14 cellular contexts compared by ENCODE assay signal in genomic region chr17:42313389-42313772, GRCh38. TPM values are rescaled to one million over a fixed set of nuclear protein-coding genes. Genes with fewer than 3 reads are reported as not detected.
DNase-seq lines count a peak whose midpoint lies in the region; ATAC-seq and TF ChIP-seq lines count a peak whose summit lies in the region.
"Had no signal": no experiment of that assay in that cellular context is flagged by ENCODE, and none has a peak within 500 bp of the region (broad histone marks: within the 10 kb centered on the region; RNA-seq: fewer than 3 reads in every experiment).

No MANE protein-coding gene starts in this region.

- no peak overlapping the region for H3K27ac ChIP-seq in OCI-LY7 (ENCODE audit: low read depth, low read length, poor library complexity, severe bottlenecking)
- no peak overlapping the region for H3K27ac ChIP-seq in endodermal cell (ENCODE audit: low read depth, low read length)
- H3K27ac ChIP-seq in stomach: peak overlapping the region in 3 of 5 donors; percentile 40 to 90 (median 85)
- H3K27ac ChIP-seq: neural progenitor cell had no signal

- no peaks in the 10 kb centered on the region for H4K20me1 ChIP-seq in OCI-LY7 (ENCODE audit: insufficient read depth, low read length)

- TF ChIP-seq EP300 in stomach (IDR thresholded peaks at IDR 0.05): no peak

- BruUV-seq in OCI-LY7 (replicated peaks; lab: Mats Ljungman, UMichigan): TSS peak; percentile 55

- H3K36me3 Mint-ChIP-seq in activated T-cell treated with anti-CD3 and anti-CD28 coated beads, Interleukin-2, amount 50 U/mL, for 24 hours (ENCODE audit: low read depth): peaks cover 98% of the 10 kb centered on the region
- H3K36me3 Mint-ChIP-seq in activated T-cell treated with anti-CD3 and anti-CD28 coated beads, Interleukin-2, amount 50 U/mL, for 4 hours (ENCODE audit: insufficient read depth): peaks cover 46% of the 10 kb centered on the region
- peaks cover 10% of the 10 kb centered on the region for H3K36me3 Mint-ChIP-seq in endodermal cell (ENCODE audit: low read depth)

- intact Hi-C loops in OCI-LY7 (cut with micrococcal nuclease; ENCODE audit: unreplicated experiment): no loop called here
- intact Hi-C loops in stomach (cut with DNase I; ENCODE audit: low total_unique reads): no loop called here

- H3K9me3 ChIP-seq in OCI-LY7 (ENCODE audit: low read length): no peaks in the 10 kb centered on the region
- H3K9me3 ChIP-seq in endodermal cell (ENCODE audit: control insufficient read depth, low read length): no peaks in the 10 kb centered on the region
- no peaks in the 10 kb centered on the region for H3K9me3 ChIP-seq in stomach

- H3K4me2 ChIP-seq in OCI-LY7 (ENCODE audit: low read length): no peak overlapping the region

- no peaks in the 10 kb centered on the region for H3K27me3 Mint-ChIP-seq in activated T-cell treated with anti-CD3 and anti-CD28 coated beads, Interleukin-2, amount 50 U/mL, for 24 hours
- no peaks in the 10 kb centered on the region for H3K27me3 Mint-ChIP-seq in activated T-cell treated with anti-CD3 and anti-CD28 coated beads, Interleukin-2, amount 50 U/mL, for 4 hours (ENCODE audit: low read depth)
- H3K27me3 Mint-ChIP-seq in endodermal cell (ENCODE audit: insufficient read depth): peaks cover 1% of the 10 kb centered on the region

- no peaks in the 10 kb centered on the region for H3K36me3 ChIP-seq in OCI-LY7 (ENCODE audit: insufficient read depth, low read length)
- H3K36me3 ChIP-seq in endodermal cell (ENCODE audit: control insufficient read depth, insufficient read depth, low read length): peaks cover 5% of the 10 kb centered on the region
- H3K36me3 ChIP-seq in stomach: peaks cover 53 to 99% (median 91%) of the 10 kb centered on the region in 4 donors
- H3K36me3 ChIP-seq: neural progenitor cell had no signal

- POLR2A ChIA-PET in OCI-LY7 (lab: Charles Lee): interaction anchor here (0.6 to 1.2 kb wide), 3 partner anchors 39 to 86 kb away, joined by 3 to 4 read pairs (median 3); partner anchors contain the start of gene STAT3

- no peak overlapping the region for H3K4me3 ChIP-seq in OCI-LY7 (ENCODE audit: low read depth, low read length, poor library complexity, severe bottlenecking)
- no peak overlapping the region for H3K4me3 ChIP-seq in endodermal cell (ENCODE audit: low read length)
- no peak overlapping the region for H3K4me3 ChIP-seq in stomach

- TF ChIP-seq POLR2A in stomach (IDR thresholded peaks at IDR 0.05): no peak

- no peaks in the 10 kb centered on the region for H3K9me3 Mint-ChIP-seq in activated T-cell treated with anti-CD3 and anti-CD28 coated beads, Interleukin-2, amount 50 U/mL, for 24 hours
- no peaks in the 10 kb centered on the region for H3K9me3 Mint-ChIP-seq in activated T-cell treated with anti-CD3 and anti-CD28 coated beads, Interleukin-2, amount 50 U/mL, for 4 hours
- no peaks in the 10 kb centered on the region for H3K9me3 Mint-ChIP-seq in endodermal cell
- H3K9me3 Mint-ChIP-seq: neural progenitor cell had no signal

- H3K4me1 Mint-ChIP-seq in activated T-cell treated with anti-CD3 and anti-CD28 coated beads, Interleukin-2, amount 50 U/mL, for 24 hours (ENCODE audit: low read depth): peaks cover 78% of the 10 kb centered on the region
- peaks cover 70% of the 10 kb centered on the region for H3K4me1 Mint-ChIP-seq in activated T-cell treated with anti-CD3 and anti-CD28 coated beads, Interleukin-2, amount 50 U/mL, for 4 hours (ENCODE audit: low read depth)
- H3K4me1 Mint-ChIP-seq in endodermal cell: peaks cover 30% of the 10 kb centered on the region

- no peak overlapping the region for H2AFZ ChIP-seq in OCI-LY7 (ENCODE audit: low read length)
- H2AFZ ChIP-seq: neural progenitor cell had no signal

- no peaks in the 10 kb centered on the region for H3K79me2 ChIP-seq in OCI-LY7 (ENCODE audit: insufficient read depth, low read depth, low read length)

- 90 to 100% methylated on average over 2 to 4 of the region's 4 CpGs for WGBS in endodermal cell (ENCODE audit: insufficient coverage in 1 of 2, insufficient read length in 1 of 2), 2 experiments
- 87 to 93% (median 90%) methylated on average over 4 of the region's 4 CpGs for WGBS in stomach, 5 donors

- TF ChIP-seq CTCF in OCI-LY7 (conservative IDR thresholded peaks at IDR 0.05; ENCODE audit: low read length) (no peak), endodermal cell (conservative IDR thresholded peaks at IDR 0.05) (no peak), stomach (IDR thresholded peaks at IDR 0.05) (no peak)

- ATAC-seq in activated T-cell treated with anti-CD3 and anti-CD28 coated beads, Interleukin-2, amount 50 U/mL, for 4 hours: no peak
- ATAC-seq in GM18517 (IDR thresholded peaks at IDR 0.05; ENCODE audit: unreplicated experiment) (no peak), HG03025 (IDR thresholded peaks at IDR 0.05; ENCODE audit: low FRiP score, unreplicated experiment) (no peak)

- H3K27me3 ChIP-seq in endodermal cell (ENCODE audit: control insufficient read depth, insufficient read depth, low read length, poor library complexity, severe bottlenecking) (no peaks in the 10 kb centered on the region), stomach (no peaks in the 10 kb centered on the region)
- H3K27me3 ChIP-seq: neural progenitor cell had no signal

- DNase-seq in activated T-cell treated with anti-CD3 and anti-CD28 coated beads, Interleukin-2, amount 50 U/mL, for 24 hours: no peak
- no peak for DNase-seq in activated T-cell treated with anti-CD3 and anti-CD28 coated beads, Interleukin-2, amount 50 U/mL, for 4 hours
- no peak for DNase-seq in OCI-LY7 (ENCODE audit: low spot score)
- DNase-seq in endodermal cell: no peak
- DNase-seq in stomach: no peak
- no peak for DNase-seq in NK-92 treated with Interleukin-12 subunit alpha and Interleukin-12 subunit beta, amount 100 ng/mL, for 24 hours (lab: John Stamatoyannopoulos, UW)
- DNase-seq: ACHN, DMS 273 treated with DMSO at 0.1 percent for 48 hours, NCI-H187 treated with DMSO at 0.1 percent for 48 hours, NCI-H69, SHP77 treated with DMSO at 0.1 percent for 48 hours had no signal

- no peak overlapping the region for H3K9ac ChIP-seq in endodermal cell (ENCODE audit: extremely low read depth, low read length, poor library complexity, severe bottlenecking)
- H3K9ac ChIP-seq: neural progenitor cell had no signal

- no peaks in the 10 kb centered on the region for H3K9me2 ChIP-seq in OCI-LY7 (ENCODE audit: insufficient read depth, low read length)

- peak overlapping the region; percentile 27 for H3K4me3 Mint-ChIP-seq in activated T-cell treated with anti-CD3 and anti-CD28 coated beads, Interleukin-2, amount 50 U/mL, for 24 hours
- H3K4me3 Mint-ChIP-seq in activated T-cell treated with anti-CD3 and anti-CD28 coated beads, Interleukin-2, amount 50 U/mL, for 4 hours: no peak overlapping the region
- no peak overlapping the region for H3K4me3 Mint-ChIP-seq in endodermal cell
- H3K4me3 Mint-ChIP-seq: neural progenitor cell had no signal

- H3K4me1 ChIP-seq in OCI-LY7 (ENCODE audit: insufficient read depth, low read length, poor library complexity, severe bottlenecking) (peaks cover 34% of the 10 kb centered on the region), endodermal cell (ENCODE audit: control insufficient read depth, insufficient read depth, low read length) (no peaks in the 10 kb centered on the region), stomach (peaks cover 27 to 85% (median 57%) of the 10 kb centered on the region in 4 donors)

- peak overlapping the region; percentile 96 for H3K27ac Mint-ChIP-seq in activated T-cell treated with anti-CD3 and anti-CD28 coated beads, Interleukin-2, amount 50 U/mL, for 24 hours
- peak overlapping the region; percentile 11 for H3K27ac Mint-ChIP-seq in endodermal cell
- H3K27ac Mint-ChIP-seq: neural progenitor cell had no signal

- CTCF ChIA-PET in OCI-LY7 (lab: Charles Lee; ENCODE audit: unreplicated experiment): interaction anchor here (0.5 kb wide), 1 partner anchor 205 kb away, joined by 11 read pairs; no protein-coding TSS in a partner anchor

RNA-seq across cellular contexts. Expression of gene STAT5A, which starts 25.1 kb away (rescaled TPM):
- total RNA-seq in activated T-cell treated with anti-CD3 and anti-CD28 coated beads, Interleukin-2, amount 50 U/mL, for 4 hours: 100 to 1,000 TPM; 193 to 264 (median 220) TPM
- 1.9 and 3.8 TPM in 2 replicates for total RNA-seq in OCI-LY7 (2014; rRNA removed; shearing (Covaris generic))
- total RNA-seq in OCI-LY7 (2022) (7.9 TPM in 2 replicates), endodermal cell (1 to 10 TPM; 3.5 to 4.8 TPM), stomach (10 to 100 TPM; 16.2 to 81.7 (median 20.6) TPM)
- 2.5 TPM for polyA plus RNA-seq in endodermal cell (2013, experiment 1 of 2)
- 2.2 TPM for polyA plus RNA-seq in endodermal cell (2013, experiment 2 of 2)
- 10 to 100 TPM in 2 of 3 donors, 1 to 10 TPM in 1; 9.6 to 10.5 (median 10.5) TPM for polyA plus RNA-seq in stomach

RNA-seq across cellular contexts. Expression of gene STAT5B, which starts 37.2 kb away (rescaled TPM):
- 10 to 100 TPM; 62.9 to 86.7 (median 71.9) TPM for total RNA-seq in activated T-cell treated with anti-CD3 and anti-CD28 coated beads, Interleukin-2, amount 50 U/mL, for 4 hours
- total RNA-seq in OCI-LY7 (2014; rRNA removed; shearing (Covaris generic)): 32.4 and 33.3 TPM in 2 replicates
- total RNA-seq in OCI-LY7 (2022) (46.7 and 50.5 TPM in 2 replicates), endodermal cell (10 to 100 TPM; 35.7 to 51.4 TPM), stomach (10 to 100 TPM; 51.4 to 86.2 (median 62.4) TPM)
- 49.5 TPM for polyA plus RNA-seq in endodermal cell (2013, experiment 1 of 2)
- polyA plus RNA-seq in endodermal cell (2013, experiment 2 of 2): 41.3 TPM
- 10 to 100 TPM; 18.9 to 24.1 (median 19.8) TPM for polyA plus RNA-seq in stomach

Comparison
In these comparisons a context has a peak if more than half of its experiments do, and no peak if none do; other contexts are left out.
1. H3K27ac ChIP-seq: peak in stomach (3 of 5); none in OCI-LY7 (single experiment) and endodermal cell (single experiment).